Comparison of ENCODE assay signal across 12 cellular contexts in the genomic region with DNA sequence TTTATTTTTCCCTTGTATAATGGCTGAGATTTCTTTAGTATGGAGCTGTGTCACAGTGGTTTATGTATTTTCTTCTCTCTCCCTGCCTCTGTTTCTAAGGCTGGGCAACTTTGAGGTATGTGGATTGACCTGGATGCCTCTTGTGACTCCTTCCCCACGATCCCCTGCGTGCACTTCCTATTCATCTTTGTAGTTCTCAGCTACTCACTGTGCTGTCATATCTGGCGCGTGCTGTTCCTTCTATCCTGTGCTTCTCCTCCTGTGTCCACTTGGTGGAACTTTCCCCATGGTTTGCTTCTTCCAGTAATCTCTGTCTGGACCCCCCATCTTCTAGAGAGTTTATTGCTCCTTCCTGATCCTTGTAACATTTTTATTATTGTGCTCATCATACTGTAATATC.
A peak's percentile ranks its signal among the peaks of the same experiment; 100 is the strongest.
DNase-seq lines count a peak whose midpoint lies in the region; ATAC-seq and TF ChIP-seq lines count a peak whose summit lies in the region.
"Had no signal": no experiment of that assay in that cellular context is flagged by ENCODE, and none has a peak within 500 bp of the region (broad histone marks: within the 10 kb centered on the region; RNA-seq: fewer than 3 reads in every experiment).

No MANE protein-coding gene starts in this region.

- H3K4me3 Mint-ChIP-seq in activated naive CD4-positive, alpha-beta T cell treated with anti-CD3 and anti-CD28 coated beads, Interleukin-2, amount 50 U/mL, for 24 hours, result no peak overlapping the region
- H3K4me3 Mint-ChIP-seq in stimulated activated naive B cell treated with anti-CD40 and anti-IgM and Interleukin-4, amounts not matched to agents 10 μg/mL and 1 μg/mL and 100 μg/mL, for 72 hours, result no peak overlapping the region
- H3K4me3 Mint-ChIP-seq: CD14-positive monocyte had no signal

- no peak for ATAC-seq in stimulated activated naive B cell treated with anti-CD40 and anti-IgM and Interleukin-4, amounts not matched to agents 10 μg/mL and 1 μg/mL and 100 μg/mL, for 72 hours (replicated peaks)
- ATAC-seq in HG03175 (IDR thresholded peaks at IDR 0.05; ENCODE audit: unreplicated experiment), result no peak

- no peak overlapping the region for H3K4me3 ChIP-seq in lower leg skin (ENCODE audit: low read depth, poor library complexity, severe bottlenecking)
- H3K4me3 ChIP-seq: vagina had no signal

- TF ChIP-seq CTCF in lower leg skin (IDR thresholded peaks at IDR 0.05), result no peak

- no peaks in the 10 kb centered on the region for H3K27me3 Mint-ChIP-seq in activated naive CD4-positive, alpha-beta T cell treated with anti-CD3 and anti-CD28 coated beads, Interleukin-2, amount 50 U/mL, for 24 hours
- no peaks in the 10 kb centered on the region for H3K27me3 Mint-ChIP-seq in stimulated activated naive B cell treated with anti-CD40 and anti-IgM and Interleukin-4, amounts not matched to agents 10 μg/mL and 1 μg/mL and 100 μg/mL, for 72 hours

- H3K36me3 Mint-ChIP-seq in activated naive CD4-positive, alpha-beta T cell treated with anti-CD3 and anti-CD28 coated beads, Interleukin-2, amount 50 U/mL, for 24 hours, result peaks cover 2% of the 10 kb centered on the region
- peaks cover 2 to 9% of the 10 kb centered on the region in 2 donors for H3K36me3 Mint-ChIP-seq in stimulated activated naive B cell treated with anti-CD40 and anti-IgM and Interleukin-4, amounts not matched to agents 10 μg/mL and 1 μg/mL and 100 μg/mL, for 72 hours

- H3K4me1 Mint-ChIP-seq in activated naive CD4-positive, alpha-beta T cell treated with anti-CD3 and anti-CD28 coated beads, Interleukin-2, amount 50 U/mL, for 24 hours, result peaks cover 95% of the 10 kb centered on the region
- peaks cover 60 to 92% of the 10 kb centered on the region in 2 donors for H3K4me1 Mint-ChIP-seq in stimulated activated naive B cell treated with anti-CD40 and anti-IgM and Interleukin-4, amounts not matched to agents 10 μg/mL and 1 μg/mL and 100 μg/mL, for 72 hours

- intact Hi-C loops in lower leg skin (cut with DNase I; ENCODE audit: low total_unique reads), result no loop called here

- peak overlapping the region; percentile 39 for H3K27ac Mint-ChIP-seq in activated naive CD4-positive, alpha-beta T cell treated with anti-CD3 and anti-CD28 coated beads, Interleukin-2, amount 50 U/mL, for 24 hours
- peak overlapping the region; percentile 68 for H3K27ac Mint-ChIP-seq in stimulated activated naive B cell treated with anti-CD40 and anti-IgM and Interleukin-4, amounts not matched to agents 10 μg/mL and 1 μg/mL and 100 μg/mL, for 72 hours

- 27 to 84% methylated on average over 4 of the region's 4 CpGs for WGBS in lower leg skin, 2 donors

- DNase-seq in activated naive CD4-positive, alpha-beta T cell treated with Interleukin-2 at 50 U/mL for 16 hours, result no peak
- DNase-seq in SW 1271 (lab: John Stamatoyannopoulos, UW) (peak; percentile 34 to 73), glomerular endothelial cell (ENCODE audit: extremely low read depth, low read depth, low spot score) (peak; percentile 48), lower leg skin (ENCODE audit: low spot score in 2 of 2) (no peak), NCI-H2107 (lab: John Stamatoyannopoulos, UW) (no peak)
- no peak for DNase-seq in stimulated activated naive B cell treated with anti-CD40 and anti-IgM and Interleukin-4, amounts not matched to agents 10 μg/mL and 1 μg/mL and 100 μg/mL, for 72 hours
- DNase-seq: effector CD8-positive, alpha-beta T cell; stimulated activated CD4-positive, alpha-beta T cell treated with anti-CD3 and anti-CD28 coated beads, Interleukin-4, amount 100 ng/mL, for 1 hour had no signal

- TF ChIP-seq POLR2A in lower leg skin (IDR thresholded peaks at IDR 0.05), result no peak

- H3K9me3 Mint-ChIP-seq in activated naive CD4-positive, alpha-beta T cell treated with anti-CD3 and anti-CD28 coated beads, Interleukin-2, amount 50 U/mL, for 24 hours, result no peaks in the 10 kb centered on the region
- no peaks in the 10 kb centered on the region for H3K9me3 Mint-ChIP-seq in stimulated activated naive B cell treated with anti-CD40 and anti-IgM and Interleukin-4, amounts not matched to agents 10 μg/mL and 1 μg/mL and 100 μg/mL, for 72 hours
- H3K9me3 Mint-ChIP-seq: CD14-positive monocyte had no signal

Comparison
In these comparisons a context has a peak if more than half of its experiments do, and no peak if none do; other contexts are left out.
1. DNase-seq: peak in SW 1271 (2 of 2) and glomerular endothelial cell (single experiment); none in activated naive CD4-positive, alpha-beta T cell treated with Interleukin-2 at 50 U/mL for 16 hours (single experiment), stimulated activated naive B cell treated with anti-CD40 and anti-IgM and Interleukin-4, amounts not matched to agents 10 μg/mL and 1 μg/mL and 100 μg/mL, for 72 hours (single experiment), lower leg skin (0 of 2) and NCI-H2107 (single experiment).